ENCODE assay signal across 8 cellular contexts in genomic region chr3:183427206-183428139, GRCh38. TPM values are rescaled to one million over a fixed set of nuclear protein-coding genes. Genes with fewer than 3 reads are reported as not detected.
DNase-seq lines count a peak whose midpoint lies in the region; ATAC-seq and TF ChIP-seq lines count a peak whose summit lies in the region.

No MANE protein-coding gene starts in this region.

- H3K27me3 ChIP-seq in smooth muscle cell (ENCODE audit: low read depth), result peaks cover 40% of the 10 kb centered on the region

- peak overlapping the region; percentile 95 for H2AFZ ChIP-seq in smooth muscle cell (ENCODE audit: low read depth)

- no peak overlapping the region for H3K27ac ChIP-seq in smooth muscle cell (ENCODE audit: low read depth)

- no peaks in the 10 kb centered on the region for H3K36me3 Mint-ChIP-seq in activated naive CD4-positive, alpha-beta T cell treated with anti-CD3 and anti-CD28 coated beads, Interleukin-2, amount 50 U/mL, for 24 hours
- H3K36me3 Mint-ChIP-seq in activated CD4-positive, alpha-beta memory T cell treated with anti-CD3 and anti-CD28 coated beads for 36 hours, result no peaks in the 10 kb centered on the region

- H3K27ac Mint-ChIP-seq in activated naive CD4-positive, alpha-beta T cell treated with anti-CD3 and anti-CD28 coated beads, Interleukin-2, amount 50 U/mL, for 24 hours, result no peak overlapping the region
- H3K27ac Mint-ChIP-seq in activated CD4-positive, alpha-beta memory T cell treated with anti-CD3 and anti-CD28 coated beads for 36 hours, result no peak overlapping the region

- WGBS in smooth muscle cell (ENCODE audit: low lambda C conversion rate), result 14% methylated on average over 40 of the region's 40 CpGs

- CTCF ChIA-PET in activated CD4-positive, alpha-beta memory T cell treated with anti-CD3 and anti-CD28 coated beads for 36 hours (lab: Charles Lee), result interaction anchor here (0.8 to 1.6 kb wide), 9 partner anchors 11 to 446 kb away, joined by 3 to 5 read pairs (median 3); no protein-coding TSS in a partner anchor

- DNase-seq in activated naive CD4-positive, alpha-beta T cell (lab: John Stamatoyannopoulos, UW), result no peak
- no peak for DNase-seq in activated CD4-positive, alpha-beta memory T cell treated with anti-CD3 and anti-CD28 coated beads for 36 hours
- no peak for DNase-seq in smooth muscle cell (lab: John Stamatoyannopoulos, UW; ENCODE audit: unreplicated experiment)

- H3K4me1 ChIP-seq in smooth muscle cell (ENCODE audit: low read depth), result peaks cover 10% of the 10 kb centered on the region

- H3K27me3 Mint-ChIP-seq in activated naive CD4-positive, alpha-beta T cell treated with anti-CD3 and anti-CD28 coated beads, Interleukin-2, amount 50 U/mL, for 24 hours, result peaks cover 1% of the 10 kb centered on the region
- peaks cover 3% of the 10 kb centered on the region for H3K27me3 Mint-ChIP-seq in activated CD4-positive, alpha-beta memory T cell treated with anti-CD3 and anti-CD28 coated beads for 36 hours

- ATAC-seq in HG02840 (IDR thresholded peaks at IDR 0.05; ENCODE audit: low FRiP score, unreplicated experiment) (no peak), HG03439 (IDR thresholded peaks at IDR 0.05; ENCODE audit: unreplicated experiment) (no peak), HG03108 (IDR thresholded peaks at IDR 0.05; ENCODE audit: unreplicated experiment) (no peak)

- POLR2A ChIA-PET in activated CD4-positive, alpha-beta memory T cell treated with anti-CD3 and anti-CD28 coated beads for 36 hours (lab: Charles Lee), result interaction anchor here (1.2 to 2.3 kb wide), 5 partner anchors 10 to 270 kb away, joined by 4 to 8 read pairs (median 4); partner anchors contain the start of gene YEATS2

- H3K4me3 ChIP-seq in iPS-11a (ENCODE audit: low read depth, low read length) (peak overlapping the region; percentile 78), smooth muscle cell (peak overlapping the region; percentile 85)

- H3K4me1 Mint-ChIP-seq in activated naive CD4-positive, alpha-beta T cell treated with anti-CD3 and anti-CD28 coated beads, Interleukin-2, amount 50 U/mL, for 24 hours, result peaks cover 18% of the 10 kb centered on the region
- peaks cover 41% of the 10 kb centered on the region for H3K4me1 Mint-ChIP-seq in activated CD4-positive, alpha-beta memory T cell treated with anti-CD3 and anti-CD28 coated beads for 36 hours (ENCODE audit: low read depth)

- no peaks in the 10 kb centered on the region for H3K36me3 ChIP-seq in smooth muscle cell (ENCODE audit: low read depth)

- H3K4me2 ChIP-seq in smooth muscle cell, result peak overlapping the region; percentile 100

- H3F3A ChIP-seq in smooth muscle cell (ENCODE audit: low read depth), result no peaks in the 10 kb centered on the region

- H3K9ac ChIP-seq in smooth muscle cell (ENCODE audit: low read depth), result no peak overlapping the region

- peak overlapping the region; percentile 74 for H3K4me3 Mint-ChIP-seq in activated naive CD4-positive, alpha-beta T cell treated with anti-CD3 and anti-CD28 coated beads, Interleukin-2, amount 50 U/mL, for 24 hours
- H3K4me3 Mint-ChIP-seq in activated CD4-positive, alpha-beta memory T cell treated with anti-CD3 and anti-CD28 coated beads for 36 hours, result peak overlapping the region; percentile 84

- no peak for TF ChIP-seq CTCF in smooth muscle cell (IDR thresholded peaks at IDR 0.05; ENCODE audit: borderline replicate concordance, insufficient read depth, poor library complexity, severe bottlenecking)

- H3K9me3 ChIP-seq in smooth muscle cell (replicated peaks; ENCODE audit: low read depth), result no peaks in the 10 kb centered on the region

- no peaks in the 10 kb centered on the region for H4K20me1 ChIP-seq in smooth muscle cell (ENCODE audit: low read depth)

- no peaks in the 10 kb centered on the region for H3K9me3 Mint-ChIP-seq in activated naive CD4-positive, alpha-beta T cell treated with anti-CD3 and anti-CD28 coated beads, Interleukin-2, amount 50 U/mL, for 24 hours
- no peaks in the 10 kb centered on the region for H3K9me3 Mint-ChIP-seq in activated CD4-positive, alpha-beta memory T cell treated with anti-CD3 and anti-CD28 coated beads for 36 hours

- intact Hi-C loops in activated CD4-positive, alpha-beta memory T cell treated with anti-CD3 and anti-CD28 coated beads for 36 hours (cut with micrococcal nuclease), result no loop called here

- no peaks in the 10 kb centered on the region for H3K79me2 ChIP-seq in smooth muscle cell (ENCODE audit: low read depth)

RNA-seq across cellular contexts. Expression of gene MCF2L2, which starts 0.9 kb away (rescaled TPM):
- total RNA-seq in activated CD4-positive, alpha-beta memory T cell treated with anti-CD3 and anti-CD28 coated beads for 36 hours, result 1 to 10 TPM; 3.9 to 4.7 TPM
- total RNA-seq in smooth muscle cell, result 0.09 and 0.22 TPM in 2 replicates
- polyA plus RNA-seq in smooth muscle cell, result 0.44 TPM in 1 of 2 replicates, not detected in the other
